ENCODE assay signal across 8 cellular contexts in genomic region chr18:63366991-63367240, GRCh38. TPM values are rescaled to one million over a fixed set of nuclear protein-coding genes. Genes with fewer than 3 reads are reported as not detected.
DNase-seq lines count a peak whose midpoint lies in the region; ATAC-seq lines count a peak whose summit lies in the region.

KDSR (minus strand) TSS chr18:63367206; CDS start chr18:63367118, 88 bp downstream.

- intact Hi-C loops in naive thymus-derived CD4-positive, alpha-beta T cell (cut with micrococcal nuclease), result loop anchor here (1.0 to 10.0 kb wide), 16 partner anchors 12 to 1472 kb away; partner anchors contain the start of genes BCL2 (in 2 of the 2), PHLPP1 (in 2 of the 2), VPS4B (in 2 of the 2) and PIGN (in 1 of the 2)

- peaks cover 2 to 38% (median 8%) of the 10 kb centered on the region in 5 donors for H3K36me3 Mint-ChIP-seq in naive thymus-derived CD4-positive, alpha-beta T cell

- H3K4me1 ChIP-seq in BLaER1 (peaks cover 34% of the 10 kb centered on the region), NT2/D1 (ENCODE audit: insufficient read depth, insufficient read length) (no peaks in the 10 kb centered on the region)
- peaks cover 6 to 29% of the 10 kb centered on the region in 2 donors for H3K4me1 ChIP-seq in naive thymus-derived CD4-positive, alpha-beta T cell (ENCODE audit: control insufficient read depth in 2 of 2, insufficient read depth in 2 of 2, low read length in 2 of 2)

- no peaks in the 10 kb centered on the region for H3K27me3 Mint-ChIP-seq in naive thymus-derived CD4-positive, alpha-beta T cell

- H3K4me3 ChIP-seq in BLaER1 (peak within 1 kb of the TSS; percentile 97), NT2/D1 (ENCODE audit: insufficient read length, low read depth) (peak within 1 kb of the TSS; percentile 82)
- H3K4me3 ChIP-seq in naive thymus-derived CD4-positive, alpha-beta T cell (ENCODE audit: low read length), result peak within 1 kb of the TSS; percentile 92

- H3K36me3 ChIP-seq in BLaER1 (peaks cover 13% of the 10 kb centered on the region), NT2/D1 (ENCODE audit: insufficient read depth, insufficient read length, low read length) (peaks cover 7% of the 10 kb centered on the region)
- peaks cover 0 to 10% (median 0%) of the 10 kb centered on the region in 3 experiments for H3K36me3 ChIP-seq in naive thymus-derived CD4-positive, alpha-beta T cell (ENCODE audit: control insufficient read depth in 2 of 3, insufficient read depth in 3 of 3, low read length in 3 of 3)

- POLR2A ChIA-PET in naive thymus-derived CD4-positive, alpha-beta T cell (lab: Charles Lee), result interaction anchor here (1.3 to 2.0 kb wide), 2 partner anchors 34 to 55 kb away, joined by 5 to 9 read pairs; partner anchors contain the start of gene VPS4B

- ATAC-seq in naive thymus-derived CD4-positive, alpha-beta T cell, result no peak
- no peak for ATAC-seq in GM21723 (IDR thresholded peaks at IDR 0.05; ENCODE audit: unreplicated experiment)
- no peak for ATAC-seq in HG03457 (IDR thresholded peaks at IDR 0.05; ENCODE audit: unreplicated experiment)
- ATAC-seq in HG02642 (IDR thresholded peaks at IDR 0.05; ENCODE audit: poor library complexity, unreplicated experiment), result no peak

- DNase-seq in NT2/D1 (ENCODE audit: low read depth, low spot score), result no peak
- no peak for DNase-seq in naive thymus-derived CD4-positive, alpha-beta T cell
- no peak for DNase-seq in hippocampal formation (lab: John Stamatoyannopoulos, UW)

- H3K9ac ChIP-seq in BLaER1 (peak within 1 kb of the TSS; percentile 91), NT2/D1 (ENCODE audit: insufficient read length, low read depth) (peak within 1 kb of the TSS; percentile 82)

- H3K4me3 Mint-ChIP-seq in naive thymus-derived CD4-positive, alpha-beta T cell, result peak within 1 kb of the TSS; percentile 85 to 99 (median 94)

- H4K20me1 ChIP-seq in BLaER1, result peaks cover 34% of the 10 kb centered on the region

- H3K9me3 ChIP-seq in BLaER1 (peaks cover 7% of the 10 kb centered on the region), NT2/D1 (ENCODE audit: insufficient read depth, low read length) (peaks cover 17% of the 10 kb centered on the region; the same call in 1 of the 2 replicates)
- H3K9me3 ChIP-seq in naive thymus-derived CD4-positive, alpha-beta T cell (ENCODE audit: control insufficient read depth in 2 of 3, low read length in 3 of 3), result no peaks in the 10 kb centered on the region

- H3K27me3 ChIP-seq in BLaER1 (no peaks in the 10 kb centered on the region), NT2/D1 (ENCODE audit: insufficient read depth, insufficient read length) (peaks cover 4% of the 10 kb centered on the region)
- H3K27me3 ChIP-seq in naive thymus-derived CD4-positive, alpha-beta T cell (ENCODE audit: control insufficient read depth in 2 of 2, insufficient read depth in 2 of 2, low read length in 2 of 2), result no peaks in the 10 kb centered on the region

- peak within 1 kb of the TSS; percentile 95 for H3K4me2 ChIP-seq in BLaER1

- CTCF ChIA-PET in naive thymus-derived CD4-positive, alpha-beta T cell (lab: Charles Lee), result no interaction called here

- H3K27ac ChIP-seq in BLaER1, result peak within 1 kb of the TSS; percentile 82
- peak within 1 kb of the TSS; percentile 77 for H3K27ac ChIP-seq in naive thymus-derived CD4-positive, alpha-beta T cell (ENCODE audit: low read depth, low read length)

- H3K4me1 Mint-ChIP-seq in naive thymus-derived CD4-positive, alpha-beta T cell, result peaks cover 32 to 56% (median 41%) of the 10 kb centered on the region in 7 donors

- peaks cover 0 to 20% (median 2%) of the 10 kb centered on the region in 11 donors for H3K9me3 Mint-ChIP-seq in naive thymus-derived CD4-positive, alpha-beta T cell

- H3K27ac Mint-ChIP-seq in naive thymus-derived CD4-positive, alpha-beta T cell, result peak within 1 kb of the TSS; percentile 84 to 92 (median 89)

- in situ Hi-C loops in endometrial microvascular endothelial cells (cut with HindIII; ENCODE audit: inconsistent ontology term, low pct_unique_long_range_greater_than_20kb, low sequenced_read_pairs), result no loop called here

RNA-seq across cellular contexts. Expression of gene KDSR, which starts in this region (rescaled TPM):
- total RNA-seq in endometrial microvascular endothelial cells (ENCODE audit: inconsistent ontology term), result 27.7 TPM
- 10 to 100 TPM; 24.4 to 57.9 (median 46.9) TPM for total RNA-seq in naive thymus-derived CD4-positive, alpha-beta T cell
- polyA plus RNA-seq in naive thymus-derived CD4-positive, alpha-beta T cell, result 10 to 100 TPM; 58.3 to 62.4 TPM
